Comparison of ENCODE assay signal across 1 cellular context in genomic region chr9:33116855-33117254, GRCh38.
TF ChIP-seq lines count a peak whose summit lies in the region.

No MANE protein-coding gene starts in this region.

TF ChIP-seq in HepG2, 621 proteins besides CTCF, POLR2A, EP300 and RAD21:
- no peak for TF ChIP-seq GMEB1 (CRISPR knock-in tag; IDR thresholded peaks at IDR 0.05; ENCODE audit: borderline replicate concordance)
- TF ChIP-seq ZFP91 (CRISPR knock-in tag; IDR thresholded peaks at IDR 0.05; ENCODE audit: borderline replicate concordance) = no peak
